ENCODE assay signal across 8 cellular contexts in the genomic region with DNA sequence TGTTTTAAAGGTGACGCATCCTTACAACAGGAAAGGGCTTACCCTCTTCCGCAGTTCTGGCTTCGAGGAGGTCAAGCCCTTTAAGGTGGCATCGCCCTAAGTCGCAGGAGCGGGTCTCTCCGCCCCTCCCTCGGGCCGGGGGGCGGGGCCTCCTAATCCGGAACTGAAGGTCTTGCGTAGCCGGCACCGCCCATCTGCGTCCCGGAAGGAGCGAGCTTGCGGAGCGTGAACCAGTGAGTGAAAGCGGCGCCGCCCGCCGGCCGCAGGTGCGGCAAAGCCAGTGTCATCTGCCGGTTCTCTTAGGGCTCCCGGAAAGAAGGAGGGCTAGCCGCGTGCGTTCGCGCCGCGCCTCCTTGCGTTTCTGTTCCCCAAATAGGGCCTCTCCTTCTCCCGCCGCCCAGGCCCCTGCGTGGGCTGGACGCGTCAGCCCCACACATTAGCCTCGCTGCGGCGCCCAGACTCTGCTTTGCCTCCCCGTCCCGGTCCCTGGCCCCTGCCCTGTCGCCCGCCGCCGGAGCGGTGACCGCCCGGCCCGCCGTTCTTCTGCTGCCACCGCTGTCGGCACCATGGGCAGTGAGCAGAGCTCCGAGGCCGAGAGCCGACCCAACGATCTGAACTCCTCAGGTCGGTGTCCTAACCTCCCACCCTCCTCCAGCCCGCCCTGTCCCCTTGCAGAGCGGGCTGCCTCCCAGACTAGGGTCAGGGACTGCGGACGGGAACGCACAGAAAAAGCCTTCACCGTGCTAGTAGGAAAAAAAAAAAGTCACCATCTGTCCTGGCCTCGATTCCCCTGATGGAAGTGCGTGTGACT. TPM values are rescaled to one million over a fixed set of nuclear protein-coding genes. Genes with fewer than 3 reads are reported as not detected.
DNase-seq lines count a peak whose midpoint lies in the region; ATAC-seq and TF ChIP-seq lines count a peak whose summit lies in the region.

A gene (plus strand): TSS at position 193 of the 811 bp plus-strand sequence. CDS start 374 bp downstream, at position 567.

- no peaks in the 10 kb centered on the region for H3K27me3 Mint-ChIP-seq in activated CD4-positive, alpha-beta T cell treated with anti-CD3 and anti-CD28 coated beads, Interleukin-2, amount 10 ng/mL, durations not matched to agents 24 days and 14 days

- peaks cover 45% of the 10 kb centered on the region for H3K4me1 Mint-ChIP-seq in activated CD4-positive, alpha-beta T cell treated with anti-CD3 and anti-CD28 coated beads, Interleukin-2, amount 10 ng/mL, durations not matched to agents 24 days and 14 days

- H3K27ac ChIP-seq in colonic mucosa (peak within 1 kb of the TSS; percentile 92), layer of hippocampus (ENCODE audit: low read depth, low read length) (peak within 1 kb of the TSS; percentile 97)

- peak within 1 kb of the TSS; percentile 98 for H3K4me3 Mint-ChIP-seq in activated CD4-positive, alpha-beta T cell treated with anti-CD3 and anti-CD28 coated beads, Interleukin-2, amount 10 ng/mL, durations not matched to agents 24 days and 14 days

- TF ChIP-seq CTCF in colonic mucosa (IDR thresholded peaks at IDR 0.05) = no peak

- DNase-seq in C1 segment of cervical spinal cord (lab: John Stamatoyannopoulos, UW) = peak; percentile 47 to 95 (median 89)
- DNase-seq in NCI-H526 (lab: John Stamatoyannopoulos, UW) = peak; percentile 95 to 99
- peak; percentile 100 for DNase-seq in activated CD4-positive, alpha-beta T cell treated with anti-CD3 and anti-CD28 coated beads, Interleukin-2, amount 10 ng/mL, durations not matched to agents 24 days and 14 days
- peak; percentile 99 for DNase-seq in colonic mucosa
- DNase-seq in stimulated activated CD4-positive, alpha-beta T cell treated with anti-CD3 and anti-CD28 coated beads, Interleukin-1b, Interleukin-23, amount 100 ng/mL, for 4 hours (ENCODE audit: low read depth in 2 of 2) = peak; percentile 96 to 98

- H3K36me3 Mint-ChIP-seq in activated CD4-positive, alpha-beta T cell treated with anti-CD3 and anti-CD28 coated beads, Interleukin-2, amount 10 ng/mL, durations not matched to agents 24 days and 14 days (ENCODE audit: low read depth) = peaks cover 10% of the 10 kb centered on the region

- no peaks in the 10 kb centered on the region for H3K4me1 ChIP-seq in colonic mucosa

- peak within 1 kb of the TSS; percentile 99 for H3K27ac Mint-ChIP-seq in activated CD4-positive, alpha-beta T cell treated with anti-CD3 and anti-CD28 coated beads, Interleukin-2, amount 10 ng/mL, durations not matched to agents 24 days and 14 days

- H3K9me3 ChIP-seq in colonic mucosa = no peaks in the 10 kb centered on the region

- no peaks in the 10 kb centered on the region for H3K36me3 ChIP-seq in colonic mucosa

- H3K9me3 Mint-ChIP-seq in activated CD4-positive, alpha-beta T cell treated with anti-CD3 and anti-CD28 coated beads, Interleukin-2, amount 10 ng/mL, durations not matched to agents 24 days and 14 days = no peaks in the 10 kb centered on the region

- peak within 1 kb of the TSS; percentile 79 to 96 for H3K9ac ChIP-seq in colonic mucosa (ENCODE audit: low read depth in 2 of 2, low read length in 2 of 2)

- intact Hi-C loops in activated CD4-positive, alpha-beta T cell treated with anti-CD3 and anti-CD28 coated beads, Interleukin-2, amount 10 ng/mL, durations not matched to agents 24 days and 14 days (cut with micrococcal nuclease) = loop anchor here (1.0 to 2.0 kb wide), 6 partner anchors 206 to 708 kb away; a partner anchor contains a TSS
- intact Hi-C loops in colonic mucosa (cut with DNase I) = no loop called here

- ATAC-seq in GM19324 (IDR thresholded peaks at IDR 0.05; ENCODE audit: low FRiP score, unreplicated experiment) = peak; percentile 94
- ATAC-seq in HG03469 (IDR thresholded peaks at IDR 0.05; ENCODE audit: unreplicated experiment) = peak; percentile 88

- peak within 1 kb of the TSS; percentile 52 for H3K4me3 ChIP-seq in colonic mucosa

- H3K27me3 ChIP-seq in colonic mucosa (no peaks in the 10 kb centered on the region), layer of hippocampus (ENCODE audit: control insufficient read depth, insufficient read depth, low read length) (no peaks in the 10 kb centered on the region)

RNA-seq across cellular contexts. Expression of the gene that starts here (rescaled TPM):
- total RNA-seq in activated CD4-positive, alpha-beta T cell treated with anti-CD3 and anti-CD28 coated beads, Interleukin-2, amount 10 ng/mL, durations not matched to agents 24 days and 14 days = 34.0 and 37.0 TPM in 2 replicates
- 10 to 100 TPM; 10.7 to 12.4 TPM for total RNA-seq in colonic mucosa

Comparison
In these comparisons a context has a peak if more than half of its experiments do, and no peak if none do; other contexts are left out.
1. Peak in every context shown above with its lines: DNase-seq, ATAC-seq, H3K4me3 ChIP-seq and H3K27ac ChIP-seq.